ENCODE assay signal across 24 cellular contexts in genomic region chr14:54706768-54707167, GRCh38.
A peak's percentile ranks its signal among the peaks of the same experiment; 100 is the strongest.
DNase-seq lines count a peak whose midpoint lies in the region; ATAC-seq, FAIRE-seq and TF ChIP-seq lines count a peak whose summit lies in the region.
"Had no signal": no experiment of that assay in that cellular context is flagged by ENCODE, and none has a peak within 500 bp of the region (broad histone marks: within the 10 kb centered on the region; RNA-seq: fewer than 3 reads in every experiment).

No MANE protein-coding gene starts in this region.

- peaks cover 20% of the 10 kb centered on the region for H3K4me1 ChIP-seq in Caco-2
- H3K4me1 ChIP-seq in H1 (replicated peaks in 1 of 4; ENCODE audit: control insufficient read depth in 3 of 4, insufficient read depth in 4 of 4, low read length in 3 of 4): peaks cover 0 to 8% (median 0%) of the 10 kb centered on the region in 4 experiments; a peak in 1 of 7 replicates
- peaks cover 6% of the 10 kb centered on the region for H3K4me1 ChIP-seq in lower lobe of right lung
- H3K4me1 ChIP-seq: HAP-1, SJCRH30 had no signal

- no peak overlapping the region for H4K5ac ChIP-seq in H1 (ENCODE audit: insufficient read length, low read depth, low read length)

- H2BK12ac ChIP-seq in H1 (ENCODE audit: low read depth, low read length): no peak overlapping the region

- H3K14ac ChIP-seq in H1 (ENCODE audit: insufficient read length): no peak overlapping the region

- no peak overlapping the region for H3K27ac ChIP-seq in H1 (ENCODE audit: low read depth, low read length)
- no peak overlapping the region for H3K27ac ChIP-seq in lower lobe of right lung
- H3K27ac ChIP-seq: GM23248, SJCRH30 had no signal

- no peak overlapping the region for H3K4me2 ChIP-seq in H1 (ENCODE audit: insufficient read depth in 1 of 2, low read depth in 2 of 2, low read length in 2 of 2)

- no peaks in the 10 kb centered on the region for H3K27me3 Mint-ChIP-seq in activated naive CD8-positive, alpha-beta T cell
- no peaks in the 10 kb centered on the region for H3K27me3 Mint-ChIP-seq in activated naive CD8-positive, alpha-beta T cell treated with anti-CD3 and anti-CD28 coated beads, Interleukin-2, amount 50 U/mL, for 24 hours
- no peaks in the 10 kb centered on the region for H3K27me3 Mint-ChIP-seq in Caco-2 (ENCODE audit: insufficient read depth, unreplicated experiment)
- H3K27me3 Mint-ChIP-seq in stimulated activated memory B cell treated with anti-CD40 and anti-IgM and Interleukin-4, amounts not matched to agents 10 μg/mL and 1 μg/mL and 100 μg/mL, for 72 hours: no peaks in the 10 kb centered on the region
- H3K27me3 Mint-ChIP-seq: CD4-positive, alpha-beta T cell; IgD-negative memory B cell had no signal

- no peak for TF ChIP-seq POLR2A in H1 (IDR thresholded peaks at IDR 0.05; ENCODE audit: control extremely low read depth in 1 of 2, low read depth in 2 of 2, low read length in 2 of 2)

- peaks cover 7% of the 10 kb centered on the region for H3K4me1 Mint-ChIP-seq in activated naive CD8-positive, alpha-beta T cell (ENCODE audit: low read depth)
- H3K4me1 Mint-ChIP-seq in activated naive CD8-positive, alpha-beta T cell treated with anti-CD3 and anti-CD28 coated beads, Interleukin-2, amount 50 U/mL, for 24 hours: peaks cover 7% of the 10 kb centered on the region
- peaks cover 7% of the 10 kb centered on the region for H3K4me1 Mint-ChIP-seq in Caco-2 (ENCODE audit: low read depth, unreplicated experiment)
- H3K4me1 Mint-ChIP-seq in stimulated activated memory B cell treated with anti-CD40 and anti-IgM and Interleukin-4, amounts not matched to agents 10 μg/mL and 1 μg/mL and 100 μg/mL, for 72 hours: peaks cover 17% of the 10 kb centered on the region

- H3K79me1 ChIP-seq in H1 (ENCODE audit: low read depth, low read length): no peaks in the 10 kb centered on the region; the same call in 1 of the 2 replicates

- TF ChIP-seq CTCF in Caco-2 (IDR thresholded peaks at IDR 0.05; ENCODE audit: insufficient read depth in 1 of 2, low read depth in 1 of 2, low read length in 1 of 2, severe bottlenecking in 1 of 2, unreplicated experiment in 1 of 2): no peak
- no peak for TF ChIP-seq CTCF in H1 (IDR thresholded peaks at IDR 0.05; ENCODE audit: control extremely low read depth in 1 of 3, insufficient read depth in 1 of 3, low read depth in 1 of 3, low read length in 3 of 3)
- TF ChIP-seq CTCF in lower lobe of right lung (IDR thresholded peaks at IDR 0.05): no peak

- no peak overlapping the region for H2AFZ ChIP-seq in H1 (ENCODE audit: low read length)
- H2AFZ ChIP-seq: GM23248 had no signal

- intact Hi-C loops in Caco-2 (cut with micrococcal nuclease; ENCODE audit: unreplicated experiment): no loop called here
- intact Hi-C loops in lower lobe of right lung (cut with DNase I): no loop called here

- H2AK5ac ChIP-seq in H1 (ENCODE audit: low read depth, low read length): no peak overlapping the region

- CTCF ChIA-PET in Caco-2 (lab: Charles Lee) (interaction anchor here (0.6 to 0.7 kb wide), 2 partner anchors 72 to 100 kb away, joined by 3 to 4 read pairs; no protein-coding TSS in a partner anchor), H1 (lab: Charles Lee; ENCODE audit: partially characterized antibody) (interaction anchor here (1.0 kb wide), 1 partner anchor 17 kb away, joined by 3 read pairs; no protein-coding TSS in a partner anchor)

- no peaks in the 10 kb centered on the region for H3K36me3 Mint-ChIP-seq in activated naive CD8-positive, alpha-beta T cell
- peaks cover 18% of the 10 kb centered on the region for H3K36me3 Mint-ChIP-seq in activated naive CD8-positive, alpha-beta T cell treated with anti-CD3 and anti-CD28 coated beads, Interleukin-2, amount 50 U/mL, for 24 hours (ENCODE audit: low read depth)
- peaks cover 17% of the 10 kb centered on the region for H3K36me3 Mint-ChIP-seq in Caco-2 (ENCODE audit: insufficient read depth, unreplicated experiment)
- peaks cover 20% of the 10 kb centered on the region for H3K36me3 Mint-ChIP-seq in stimulated activated memory B cell treated with anti-CD40 and anti-IgM and Interleukin-4, amounts not matched to agents 10 μg/mL and 1 μg/mL and 100 μg/mL, for 72 hours

- BruUV-seq in Caco-2 (replicated peaks; lab: Mats Ljungman, UMichigan): no TSS peak

- H3K4me3 Mint-ChIP-seq in activated naive CD8-positive, alpha-beta T cell: no peak overlapping the region
- H3K4me3 Mint-ChIP-seq in activated naive CD8-positive, alpha-beta T cell treated with anti-CD3 and anti-CD28 coated beads, Interleukin-2, amount 50 U/mL, for 24 hours: no peak overlapping the region
- no peak overlapping the region for H3K4me3 Mint-ChIP-seq in Caco-2 (ENCODE audit: unreplicated experiment)
- no peak overlapping the region for H3K4me3 Mint-ChIP-seq in stimulated activated memory B cell treated with anti-CD40 and anti-IgM and Interleukin-4, amounts not matched to agents 10 μg/mL and 1 μg/mL and 100 μg/mL, for 72 hours
- H3K4me3 Mint-ChIP-seq: CD4-positive, alpha-beta T cell; HFFc6 had no signal

- no peak overlapping the region for H3K18ac ChIP-seq in H1 (ENCODE audit: extremely low read depth, low read length)

- POLR2A ChIA-PET in Caco-2 (lab: Charles Lee) (no interaction called here), H1 (lab: Charles Lee; ENCODE audit: partially characterized antibody) (no interaction called here)

- no peak for FAIRE-seq in H1 (lab: Jason Lieb, UNC)
- FAIRE-seq: GM18507 had no signal

- no peak overlapping the region for H3K4ac ChIP-seq in H1 (replicated peaks; ENCODE audit: insufficient read length, low read depth, low read length)

- DNase-seq in activated naive CD8-positive, alpha-beta T cell treated with anti-CD3 and anti-CD28 coated beads, Interleukin-2, amount 50 U/mL, for 24 hours: no peak
- no peak for DNase-seq in Caco-2
- DNase-seq in H1 (ENCODE audit: low read depth in 1 of 2, low spot score in 2 of 2): no peak
- no peak for DNase-seq in lower lobe of right lung
- no peak for DNase-seq in activated T-cell treated with anti-CD3 and anti-CD28 coated beads, Interleukin-2, amount 50 U/mL, for 1 hour
- DNase-seq: 8988T; CD4-positive, alpha-beta T cell; DMS53; GM23248; HFFc6; NCI-H2029; NCI-H446; NCI-H524 treated with DMSO at 0.1 percent for 48 hours; NCI-H82; NK-92 treated with Interleukin-12 subunit alpha and Interleukin-12 subunit beta, amount 100 ng/mL, for 24 hours; PC-3; SJCRH30 had no signal

- no peak overlapping the region for H2BK5ac ChIP-seq in H1 (ENCODE audit: low read depth, low read length)

- no peak overlapping the region for H2BK120ac ChIP-seq in H1 (replicated peaks; ENCODE audit: low read depth, low read length)

- no peak for ATAC-seq in activated naive CD8-positive, alpha-beta T cell treated with anti-CD3 and anti-CD28 coated beads, Interleukin-2, amount 50 U/mL, for 24 hours
- no peak for ATAC-seq in stimulated activated memory B cell treated with anti-CD40 and anti-IgM and Interleukin-4, amounts not matched to agents 10 μg/mL and 1 μg/mL and 100 μg/mL, for 72 hours
- no peak for ATAC-seq in HG03139 (IDR thresholded peaks at IDR 0.05; ENCODE audit: unreplicated experiment)
- ATAC-seq in lower lobe of right lung: no peak
- ATAC-seq: PC-3, SK-N-SH treated with all-trans-retinoic acid at 6 μM for 48 hours had no signal

- no peaks in the 10 kb centered on the region for H3K23me2 ChIP-seq in H1 (ENCODE audit: low read depth, low read length)

- no peak overlapping the region for H3K9ac ChIP-seq in H1 (replicated peaks in 1 of 4; ENCODE audit: extremely low read depth in 1 of 4, low read depth in 3 of 4, low read length in 3 of 4)
- H3K9ac ChIP-seq: GM23248 had no signal

- no peak for TF ChIP-seq RAD21 in H1 (IDR thresholded peaks at IDR 0.05 in 1 of 2, conservative IDR thresholded peaks at IDR 0.05 in 1 of 2; ENCODE audit: low read depth in 2 of 2, low read length in 2 of 2)

- H3K4me3 ChIP-seq in Caco-2 (ENCODE audit: low read depth, low read length) (no peak overlapping the region), H1 (ENCODE audit: extremely low read depth in 1 of 4, insufficient read depth in 2 of 4, low read depth in 3 of 4, low read length in 4 of 4) (no peak overlapping the region), lower lobe of right lung (no peak overlapping the region)
- H3K4me3 ChIP-seq: GM23248, HAP-1, SJCRH30 had no signal

- no peak overlapping the region for H3K23ac ChIP-seq in H1 (ENCODE audit: insufficient read length)

- no peak overlapping the region for H4K91ac ChIP-seq in H1 (replicated peaks; ENCODE audit: insufficient read length, low read length)

- H4K20me1 ChIP-seq in H1 (replicated peaks in 1 of 2; ENCODE audit: control insufficient read depth in 1 of 2, insufficient read depth in 2 of 2, low read length in 2 of 2): no peaks in the 10 kb centered on the region

- H3K9me3 Mint-ChIP-seq in activated naive CD8-positive, alpha-beta T cell (ENCODE audit: low read depth): no peaks in the 10 kb centered on the region
- peaks cover 6% of the 10 kb centered on the region for H3K9me3 Mint-ChIP-seq in activated naive CD8-positive, alpha-beta T cell treated with anti-CD3 and anti-CD28 coated beads, Interleukin-2, amount 50 U/mL, for 24 hours
- H3K9me3 Mint-ChIP-seq in Caco-2 (ENCODE audit: unreplicated experiment): no peaks in the 10 kb centered on the region
- no peaks in the 10 kb centered on the region for H3K9me3 Mint-ChIP-seq in stimulated activated memory B cell treated with anti-CD40 and anti-IgM and Interleukin-4, amounts not matched to agents 10 μg/mL and 1 μg/mL and 100 μg/mL, for 72 hours
- H3K9me3 Mint-ChIP-seq: CD4-positive, alpha-beta T cell; HFFc6; IgD-negative memory B cell had no signal

- H2BK20ac ChIP-seq in H1 (ENCODE audit: low read length): no peak overlapping the region

- peak overlapping the region; percentile 12 for H3K27ac Mint-ChIP-seq in activated naive CD8-positive, alpha-beta T cell
- no peak overlapping the region for H3K27ac Mint-ChIP-seq in activated naive CD8-positive, alpha-beta T cell treated with anti-CD3 and anti-CD28 coated beads, Interleukin-2, amount 50 U/mL, for 24 hours
- H3K27ac Mint-ChIP-seq in Caco-2 (ENCODE audit: unreplicated experiment): peak overlapping the region; percentile 78
- H3K27ac Mint-ChIP-seq in stimulated activated memory B cell treated with anti-CD40 and anti-IgM and Interleukin-4, amounts not matched to agents 10 μg/mL and 1 μg/mL and 100 μg/mL, for 72 hours: peak overlapping the region; percentile 31
- H3K27ac Mint-ChIP-seq: CD4-positive, alpha-beta T cell; HFFc6; IgD-negative memory B cell had no signal

- no peak overlapping the region for H3K56ac ChIP-seq in H1 (replicated peaks; ENCODE audit: insufficient read length, low read depth, low read length)

- TF ChIP-seq EP300 in H1 (IDR thresholded peaks at IDR 0.05; ENCODE audit: borderline replicate concordance in 1 of 2, low read depth in 2 of 2, low read length in 2 of 2): no peak

- no peak overlapping the region for H2BK15ac ChIP-seq in H1 (ENCODE audit: low read length)

- H3K79me2 ChIP-seq in H1 (ENCODE audit: control insufficient read depth in 1 of 2, insufficient read depth in 2 of 2, low read length in 2 of 2): no peaks in the 10 kb centered on the region

- H3K36me3 ChIP-seq in Caco-2 (ENCODE audit: control insufficient read depth, insufficient read depth, low read length): no peaks in the 10 kb centered on the region
- H3K36me3 ChIP-seq in H1 (ENCODE audit: control insufficient read depth in 2 of 4, insufficient read depth in 4 of 4, low read length in 3 of 4): no peaks in the 10 kb centered on the region
- H3K36me3 ChIP-seq in lower lobe of right lung: peaks cover 4% of the 10 kb centered on the region
- H3K36me3 ChIP-seq: HAP-1 had no signal

- H4K8ac ChIP-seq in H1 (ENCODE audit: extremely low read depth, insufficient read depth, low read length): no peak overlapping the region

- H3K9me3 ChIP-seq in Caco-2: no peaks in the 10 kb centered on the region
- no peaks in the 10 kb centered on the region for H3K9me3 ChIP-seq in H1 (ENCODE audit: insufficient read depth in 2 of 2, low read depth in 1 of 2, low read length in 1 of 2)
- no peaks in the 10 kb centered on the region for H3K9me3 ChIP-seq in lower lobe of right lung
- H3K9me3 ChIP-seq: HAP-1, SJCRH30 had no signal

- no peaks in the 10 kb centered on the region for H3K27me3 ChIP-seq in Caco-2 (replicated peaks; ENCODE audit: control insufficient read depth, insufficient read depth, low read length)
- no peaks in the 10 kb centered on the region; a peak in 1 of 7 replicates for H3K27me3 ChIP-seq in H1 (replicated peaks in 1 of 4; ENCODE audit: control insufficient read depth in 3 of 4, extremely low read depth in 1 of 4, insufficient read depth in 3 of 4, low read length in 3 of 4)
- no peaks in the 10 kb centered on the region for H3K27me3 ChIP-seq in lower lobe of right lung (ENCODE audit: low read depth)
- H3K27me3 ChIP-seq: SJCRH30 had no signal

- WGBS in H1 (ENCODE audit: extremely low coverage in 1 of 2, insufficient coverage in 1 of 2, insufficient read length in 1 of 2, insufficient replicate concordance in 2 of 2, low coverage in 1 of 2, low lambda C conversion rate in 2 of 2, missing lambda C conversion rate in 1 of 2), 2 experiments: 91% methylated on average over 2 of the region's 2 CpGs; no CpG with 5 or more reads in 1 of the 2 experiments
